1 cellular context compared by ENCODE assay signal in genomic region chr11:64869571-64870175, GRCh38.
TF ChIP-seq lines count a peak whose summit lies in the region.

No MANE protein-coding gene starts in this region.

TF ChIP-seq in WTC11, 78 proteins besides CTCF, POLR2A, EP300 and RAD21 (continued from another document):
- TF ChIP-seq ZNF425 (CRISPR knock-in tag; conservative IDR thresholded peaks at IDR 0.05) (no peak), IRF2 (CRISPR knock-in tag; IDR thresholded peaks at IDR 0.05; ENCODE audit: borderline replicate concordance, low read depth) (no peak), E2F5 (CRISPR knock-in tag; IDR thresholded peaks at IDR 0.05) (no peak), AR (CRISPR knock-in tag; IDR thresholded peaks at IDR 0.05) (no peak), FOXP4 (CRISPR knock-in tag; IDR thresholded peaks at IDR 0.05) (no peak), NFATC4 (CRISPR knock-in tag; IDR thresholded peaks at IDR 0.05) (no peak), KAT7 (CRISPR knock-in tag; IDR thresholded peaks at IDR 0.05; ENCODE audit: borderline replicate concordance) (no peak)
